18 cellular contexts compared by ENCODE assay signal in the genomic region with DNA sequence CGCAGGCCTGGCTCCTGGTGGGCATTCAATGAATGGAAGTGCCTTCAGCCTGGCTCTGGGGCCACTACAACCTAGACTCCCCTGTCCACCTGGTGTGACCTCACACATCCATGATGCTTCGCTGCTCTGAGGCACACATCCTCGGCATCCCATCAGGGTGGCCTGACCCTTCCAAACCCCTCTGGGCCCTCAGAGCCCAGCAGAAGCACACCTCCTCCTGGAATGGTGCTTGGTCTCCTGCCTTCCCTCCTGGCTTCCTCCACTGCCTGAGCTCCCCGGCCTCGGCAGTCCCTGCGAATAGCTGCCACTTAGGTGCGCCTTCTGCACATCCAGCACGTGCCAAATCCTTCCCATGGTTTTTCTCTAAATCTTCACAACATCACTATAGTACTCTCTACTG.
DNase-seq lines count a peak whose midpoint lies in the region; ATAC-seq and TF ChIP-seq lines count a peak whose summit lies in the region.
"Had no signal": no experiment of that assay in that cellular context is flagged by ENCODE, and none has a peak within 500 bp of the region (broad histone marks: within the 10 kb centered on the region; RNA-seq: fewer than 3 reads in every experiment).

No MANE protein-coding gene starts in this region.

- H3K4me1 ChIP-seq in endodermal cell (ENCODE audit: control insufficient read depth, insufficient read depth, low read length) (no peaks in the 10 kb centered on the region), psoas muscle (no peaks in the 10 kb centered on the region)

- no peak overlapping the region for H3K4me3 Mint-ChIP-seq in natural killer cell treated with Interleukin-12 subunit alpha and Interleukin-12 subunit beta and Interleukin-15 and Interleukin-18, amount 100 ng/mL, for 72 hours
- no peak overlapping the region for H3K4me3 Mint-ChIP-seq in natural killer cell
- H3K4me3 Mint-ChIP-seq in endodermal cell, result no peak overlapping the region
- H3K4me3 Mint-ChIP-seq: B cell; CD4-positive, CD25-positive, alpha-beta regulatory T cell; HFFc6 had no signal

- H3K4me3 ChIP-seq in endodermal cell (ENCODE audit: low read length) (no peak overlapping the region), psoas muscle (no peak overlapping the region)

- H3K27ac ChIP-seq in endodermal cell (ENCODE audit: low read depth, low read length) (no peak overlapping the region), psoas muscle (no peak overlapping the region)

- ATAC-seq in natural killer cell treated with Interleukin-12 subunit alpha and Interleukin-12 subunit beta and Interleukin-15 and Interleukin-18, amount 100 ng/mL, for 72 hours, result no peak
- no peak for ATAC-seq in natural killer cell
- no peak for ATAC-seq in sciatic nerve
- no peak for ATAC-seq in psoas muscle

- no peak overlapping the region for H3K27ac Mint-ChIP-seq in natural killer cell treated with Interleukin-12 subunit alpha and Interleukin-12 subunit beta and Interleukin-15 and Interleukin-18, amount 100 ng/mL, for 72 hours
- H3K27ac Mint-ChIP-seq in natural killer cell (no peak overlapping the region), endodermal cell (no peak overlapping the region)
- H3K27ac Mint-ChIP-seq: B cell; CD4-positive, CD25-positive, alpha-beta regulatory T cell; HFFc6 had no signal

- TF ChIP-seq CTCF in natural killer cell (IDR thresholded peaks at IDR 0.05) (no peak), endodermal cell (conservative IDR thresholded peaks at IDR 0.05) (no peak), psoas muscle (IDR thresholded peaks at IDR 0.05) (no peak)

- peak; percentile 42 for DNase-seq in natural killer cell treated with Interleukin-12 subunit alpha and Interleukin-12 subunit beta and Interleukin-15 and Interleukin-18, amount 100 ng/mL, for 72 hours (ENCODE audit: low spot score)
- no peak for DNase-seq in natural killer cell
- peak; percentile 41 for DNase-seq in endodermal cell
- DNase-seq in sciatic nerve (ENCODE audit: low spot score), result peak; percentile 18
- DNase-seq in OCI-M1 (lab: John Stamatoyannopoulos, UW), result no peak
- no peak for DNase-seq in HuH-7.5 (ENCODE audit: low spot score)
- no peak for DNase-seq in psoas muscle
- DNase-seq: CD4-positive, CD25-positive, alpha-beta regulatory T cell; EL; GF-D8; HFFc6; Kasumi-1; NCI-H1417 treated with DMSO at 0.1 percent for 48 hours; NCI-H187; NCI-H446; NCI-H526; Right ventricle myocardium superior had no signal

- H3K36me3 ChIP-seq in endodermal cell (ENCODE audit: control insufficient read depth, insufficient read depth, low read length), result no peaks in the 10 kb centered on the region
- H3K36me3 ChIP-seq in psoas muscle (ENCODE audit: insufficient read depth in 1 of 2, low read depth in 1 of 2), result no peaks in the 10 kb centered on the region

- H3K27me3 Mint-ChIP-seq in natural killer cell treated with Interleukin-12 subunit alpha and Interleukin-12 subunit beta and Interleukin-15 and Interleukin-18, amount 100 ng/mL, for 72 hours, result peaks cover 6 to 10% of the 10 kb centered on the region in 2 donors
- H3K27me3 Mint-ChIP-seq in natural killer cell (ENCODE audit: low read depth in 2 of 2) (peaks cover 7 to 15% of the 10 kb centered on the region in 2 donors), endodermal cell (ENCODE audit: insufficient read depth) (peaks cover 4% of the 10 kb centered on the region)
- H3K27me3 Mint-ChIP-seq: B cell; CD4-positive, CD25-positive, alpha-beta regulatory T cell had no signal

- no peaks in the 10 kb centered on the region for H3K9me3 Mint-ChIP-seq in natural killer cell treated with Interleukin-12 subunit alpha and Interleukin-12 subunit beta and Interleukin-15 and Interleukin-18, amount 100 ng/mL, for 72 hours
- H3K9me3 Mint-ChIP-seq in natural killer cell (peaks cover 0 to 2% of the 10 kb centered on the region in 2 donors), endodermal cell (peaks cover 7% of the 10 kb centered on the region)
- H3K9me3 Mint-ChIP-seq: HFFc6 had no signal

- H3K36me3 Mint-ChIP-seq in natural killer cell treated with Interleukin-12 subunit alpha and Interleukin-12 subunit beta and Interleukin-15 and Interleukin-18, amount 100 ng/mL, for 72 hours, result peaks cover under 1% of the 10 kb centered on the region
- H3K36me3 Mint-ChIP-seq in natural killer cell, result peaks cover 1% of the 10 kb centered on the region
- H3K36me3 Mint-ChIP-seq in endodermal cell (ENCODE audit: low read depth), result peaks cover 2% of the 10 kb centered on the region
- H3K36me3 Mint-ChIP-seq: CD4-positive, CD25-positive, alpha-beta regulatory T cell had no signal

- intact Hi-C loops in natural killer cell (cut with micrococcal nuclease), result no loop called here
- intact Hi-C loops in sciatic nerve (cut with DNase I), result no loop called here
- intact Hi-C loops in psoas muscle (cut with DNase I), result no loop called here

- H3K9ac ChIP-seq in endodermal cell (ENCODE audit: extremely low read depth, low read length, poor library complexity, severe bottlenecking), result no peak overlapping the region

- peaks cover 7 to 12% of the 10 kb centered on the region in 2 donors for H3K4me1 Mint-ChIP-seq in natural killer cell treated with Interleukin-12 subunit alpha and Interleukin-12 subunit beta and Interleukin-15 and Interleukin-18, amount 100 ng/mL, for 72 hours (ENCODE audit: low read depth in 2 of 2)
- H3K4me1 Mint-ChIP-seq in natural killer cell (peaks cover 9 to 28% of the 10 kb centered on the region in 2 donors), endodermal cell (peaks cover 5% of the 10 kb centered on the region)
- H3K4me1 Mint-ChIP-seq: B cell had no signal

- H3K9me3 ChIP-seq in endodermal cell (ENCODE audit: control insufficient read depth, low read length) (peaks cover 5% of the 10 kb centered on the region), psoas muscle (peaks cover 3% of the 10 kb centered on the region)

- H3K27me3 ChIP-seq in endodermal cell (ENCODE audit: control insufficient read depth, insufficient read depth, low read length, poor library complexity, severe bottlenecking) (no peaks in the 10 kb centered on the region), psoas muscle (ENCODE audit: insufficient read depth in 3 of 3, low read length in 2 of 3) (peaks cover 0 to 2% (median 0%) of the 10 kb centered on the region in 3 donors)

- WGBS in endodermal cell (ENCODE audit: insufficient coverage in 1 of 2, insufficient read length in 1 of 2), 2 experiments, result 91 to 92% methylated on average over 4 to 8 of the region's 8 CpGs
- WGBS in psoas muscle, 3 donors, result 82 to 88% (median 87%) methylated on average over 8 of the region's 8 CpGs

Comparison
In these comparisons a context has a peak if more than half of its experiments do, and no peak if none do; other contexts are left out.
1. DNase-seq: peak in natural killer cell treated with Interleukin-12 subunit alpha and Interleukin-12 subunit beta and Interleukin-15 and Interleukin-18, amount 100 ng/mL, for 72 hours (single experiment), endodermal cell (single experiment) and sciatic nerve (single experiment); none in natural killer cell (single experiment), OCI-M1 (single experiment), HuH-7.5 (single experiment) and psoas muscle (0 of 2).